9 cellular contexts compared by ENCODE assay signal in the genomic region with DNA sequence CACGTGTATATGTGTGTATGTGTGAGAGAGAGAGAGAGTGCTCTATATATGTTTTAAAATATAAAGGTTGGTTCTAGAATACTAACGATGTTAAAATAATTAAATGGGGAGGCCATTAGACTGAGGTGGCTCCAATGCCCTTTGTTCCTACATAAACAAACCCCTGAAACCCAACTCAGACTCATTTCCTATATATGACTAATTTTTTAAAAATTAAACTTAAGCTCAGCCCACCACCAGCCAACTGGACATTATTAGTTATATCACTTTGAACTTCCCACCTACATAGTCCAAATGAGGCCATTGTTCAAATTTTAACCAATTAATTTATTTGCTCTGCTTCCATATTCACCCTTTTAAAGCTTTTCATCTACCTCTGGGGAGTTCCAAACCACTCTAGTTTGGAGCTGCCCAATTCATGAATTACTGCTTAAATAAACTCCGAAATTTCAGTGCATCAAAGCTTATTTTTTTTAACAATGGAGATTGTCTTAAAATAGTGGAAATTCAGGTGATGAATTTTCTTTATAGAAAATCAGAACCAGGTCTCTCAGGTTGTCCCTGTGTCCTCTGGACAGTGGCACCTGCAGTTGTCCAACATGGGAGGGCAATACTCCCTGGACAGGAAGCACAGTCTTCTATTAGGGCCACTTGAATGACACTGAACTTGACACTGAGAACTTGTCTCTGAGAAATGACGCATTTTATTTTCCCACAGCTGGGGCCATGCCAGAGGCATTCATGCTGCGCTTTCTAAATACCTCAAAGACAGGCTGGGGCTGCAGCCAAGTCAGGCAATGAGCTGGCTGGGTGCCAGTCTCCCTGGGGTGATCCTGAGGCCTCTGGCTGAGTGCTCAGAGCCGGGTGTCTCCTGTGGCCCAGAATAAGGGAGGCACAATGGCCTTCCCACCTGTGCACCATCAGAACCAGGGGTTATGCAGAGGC.
A peak's percentile ranks its signal among the peaks of the same experiment; 100 is the strongest.
DNase-seq lines count a peak whose midpoint lies in the region; ATAC-seq and TF ChIP-seq lines count a peak whose summit lies in the region.
"Had no signal": no experiment of that assay in that cellular context is flagged by ENCODE, and none has a peak within 500 bp of the region (broad histone marks: within the 10 kb centered on the region; RNA-seq: fewer than 3 reads in every experiment).

No MANE protein-coding gene starts in this region.

- DNase-seq in SW480 (ENCODE audit: low spot score) (peak; percentile 4), left cardiac atrium (peak; percentile 90), thyroid gland (peak; percentile 99 to 100), esophagus squamous epithelium (lab: John Stamatoyannopoulos, UW) (no peak)
- DNase-seq: retina had no signal

- no peak for TF ChIP-seq CTCF in thyroid gland (IDR thresholded peaks at IDR 0.05)
- no peak for TF ChIP-seq CTCF in esophagus squamous epithelium (IDR thresholded peaks at IDR 0.05)

- H3K27me3 ChIP-seq in thyroid gland (no peaks in the 10 kb centered on the region), esophagus squamous epithelium (no peaks in the 10 kb centered on the region)

- intact Hi-C loops in left cardiac atrium (cut with DNase I): no loop called here
- intact Hi-C loops in thyroid gland (cut with DNase I): no loop called here
- intact Hi-C loops in esophagus squamous epithelium (cut with DNase I): no loop called here

- peaks cover 0 to 32% of the 10 kb centered on the region in 2 donors for H3K4me1 ChIP-seq in thyroid gland
- H3K4me1 ChIP-seq in esophagus squamous epithelium: no peaks in the 10 kb centered on the region

- H3K36me3 ChIP-seq in thyroid gland (no peaks in the 10 kb centered on the region), esophagus squamous epithelium (no peaks in the 10 kb centered on the region)

- TF ChIP-seq POLR2A in thyroid gland (IDR thresholded peaks at IDR 0.05): no peak
- no peak for TF ChIP-seq POLR2A in esophagus squamous epithelium (IDR thresholded peaks at IDR 0.05)

- peak; percentile 85 for TF ChIP-seq EP300 in Ishikawa (IDR thresholded peaks at IDR 0.05; ENCODE audit: borderline replicate concordance)

- H3K4me3 ChIP-seq in thyroid gland (replicated peaks in 1 of 3) (no peak overlapping the region), esophagus squamous epithelium (no peak overlapping the region)

- WGBS in thyroid gland, 2 donors: 53 to 60% methylated on average over 5 to 6 of the region's 6 CpGs
- WGBS in esophagus squamous epithelium, 2 donors: 62 to 78% methylated on average over 3 to 4 of the region's 6 CpGs

- H3K9me3 ChIP-seq in thyroid gland: no peaks in the 10 kb centered on the region
- H3K9me3 ChIP-seq in esophagus squamous epithelium: no peaks in the 10 kb centered on the region

- 0 out of 2 replicates have a peak, but pooled peaks have one; percentile 4 for TF ChIP-seq RAD21 in Ishikawa (IDR thresholded peaks at IDR 0.05; ENCODE audit: low read depth)

- peak overlapping the region; percentile 42 to 77 (median 75) for H3K27ac ChIP-seq in thyroid gland
- no peak overlapping the region for H3K27ac ChIP-seq in esophagus squamous epithelium

- peak; percentile 87 to 90 for ATAC-seq in left cardiac atrium
- ATAC-seq in GM19395 (IDR thresholded peaks at IDR 0.05; ENCODE audit: unreplicated experiment): no peak
- ATAC-seq in GM21447 (IDR thresholded peaks at IDR 0.05; ENCODE audit: unreplicated experiment): no peak
- no peak for ATAC-seq in GM18873 (IDR thresholded peaks at IDR 0.05; ENCODE audit: low FRiP score, unreplicated experiment)

TF ChIP-seq in Ishikawa, 13 proteins besides CTCF, POLR2A, EP300 and RAD21:
- TF ChIP-seq, protein P1, sequence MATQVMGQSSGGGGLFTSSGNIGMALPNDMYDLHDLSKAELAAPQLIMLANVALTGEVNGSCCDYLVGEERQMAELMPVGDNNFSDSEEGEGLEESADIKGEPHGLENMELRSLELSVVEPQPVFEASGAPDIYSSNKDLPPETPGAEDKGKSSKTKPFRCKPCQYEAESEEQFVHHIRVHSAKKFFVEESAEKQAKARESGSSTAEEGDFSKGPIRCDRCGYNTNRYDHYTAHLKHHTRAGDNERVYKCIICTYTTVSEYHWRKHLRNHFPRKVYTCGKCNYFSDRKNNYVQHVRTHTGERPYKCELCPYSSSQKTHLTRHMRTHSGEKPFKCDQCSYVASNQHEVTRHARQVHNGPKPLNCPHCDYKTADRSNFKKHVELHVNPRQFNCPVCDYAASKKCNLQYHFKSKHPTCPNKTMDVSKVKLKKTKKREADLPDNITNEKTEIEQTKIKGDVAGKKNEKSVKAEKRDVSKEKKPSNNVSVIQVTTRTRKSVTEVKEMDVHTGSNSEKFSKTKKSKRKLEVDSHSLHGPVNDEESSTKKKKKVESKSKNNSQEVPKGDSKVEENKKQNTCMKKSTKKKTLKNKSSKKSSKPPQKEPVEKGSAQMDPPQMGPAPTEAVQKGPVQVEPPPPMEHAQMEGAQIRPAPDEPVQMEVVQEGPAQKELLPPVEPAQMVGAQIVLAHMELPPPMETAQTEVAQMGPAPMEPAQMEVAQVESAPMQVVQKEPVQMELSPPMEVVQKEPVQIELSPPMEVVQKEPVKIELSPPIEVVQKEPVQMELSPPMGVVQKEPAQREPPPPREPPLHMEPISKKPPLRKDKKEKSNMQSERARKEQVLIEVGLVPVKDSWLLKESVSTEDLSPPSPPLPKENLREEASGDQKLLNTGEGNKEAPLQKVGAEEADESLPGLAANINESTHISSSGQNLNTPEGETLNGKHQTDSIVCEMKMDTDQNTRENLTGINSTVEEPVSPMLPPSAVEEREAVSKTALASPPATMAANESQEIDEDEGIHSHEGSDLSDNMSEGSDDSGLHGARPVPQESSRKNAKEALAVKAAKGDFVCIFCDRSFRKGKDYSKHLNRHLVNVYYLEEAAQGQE (IDR thresholded peaks at IDR 0.05; ENCODE audit: low read depth): no peak
- TF ChIP-seq CREB1 (IDR thresholded peaks at IDR 0.05; ENCODE audit: low read depth): peak; percentile 72; the same call in 1 of the 2 replicates
- no peak for TF ChIP-seq TAF1 (IDR thresholded peaks at IDR 0.05; ENCODE audit: low read depth)
- TF ChIP-seq ZBTB7A (IDR thresholded peaks at IDR 0.05; ENCODE audit: low read depth): no peak
- TF ChIP-seq, protein P2, sequence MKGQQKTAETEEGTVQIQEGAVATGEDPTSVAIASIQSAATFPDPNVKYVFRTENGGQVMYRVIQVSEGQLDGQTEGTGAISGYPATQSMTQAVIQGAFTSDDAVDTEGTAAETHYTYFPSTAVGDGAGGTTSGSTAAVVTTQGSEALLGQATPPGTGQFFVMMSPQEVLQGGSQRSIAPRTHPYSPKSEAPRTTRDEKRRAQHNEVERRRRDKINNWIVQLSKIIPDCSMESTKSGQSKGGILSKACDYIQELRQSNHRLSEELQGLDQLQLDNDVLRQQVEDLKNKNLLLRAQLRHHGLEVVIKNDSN (IDR thresholded peaks at IDR 0.05): 0 out of 2 replicates have a peak, but pooled peaks have one; percentile 24
- no peak for TF ChIP-seq EGR1 (IDR thresholded peaks at IDR 0.05)
- peak; percentile 60; the same call in 1 of the 2 replicates for TF ChIP-seq CEBPB (IDR thresholded peaks at IDR 0.05)
- peak; percentile 65; the same call in 1 of the 2 replicates for TF ChIP-seq FOXM1 (IDR thresholded peaks at IDR 0.05; ENCODE audit: borderline replicate concordance, low read depth)
- peak; percentile 92 for TF ChIP-seq TCF12 (IDR thresholded peaks at IDR 0.05; ENCODE audit: low read depth)
- TF ChIP-seq YY1 (IDR thresholded peaks at IDR 0.05; ENCODE audit: low read depth): 0 out of 2 replicates have a peak, but pooled peaks have one; percentile 28
- peak; percentile 99 for TF ChIP-seq NFIC (IDR thresholded peaks at IDR 0.05)
- TF ChIP-seq TEAD4 (IDR thresholded peaks at IDR 0.05): peak; percentile 88
- TF ChIP-seq, protein P3, sequence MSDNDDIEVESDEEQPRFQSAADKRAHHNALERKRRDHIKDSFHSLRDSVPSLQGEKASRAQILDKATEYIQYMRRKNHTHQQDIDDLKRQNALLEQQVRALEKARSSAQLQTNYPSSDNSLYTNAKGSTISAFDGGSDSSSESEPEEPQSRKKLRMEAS (IDR thresholded peaks at IDR 0.05): peak; percentile 58

Comparison
In these comparisons a context has a peak if more than half of its experiments do, and no peak if none do; other contexts are left out.
1. ATAC-seq: peak in left cardiac atrium (2 of 2); none in GM19395 (single experiment), GM21447 (single experiment) and GM18873 (single experiment).
2. H3K27ac ChIP-seq: peak in thyroid gland (3 of 3); none in esophagus squamous epithelium (0 of 4).